Comparison of ENCODE assay signal across 22 cellular contexts in genomic region chr11:59770869-59771268, GRCh38. TPM values are rescaled to one million over a fixed set of nuclear protein-coding genes. Genes with fewer than 3 reads are reported as not detected.
DNase-seq lines count a peak whose midpoint lies in the region; ATAC-seq and TF ChIP-seq lines count a peak whose summit lies in the region.
"Had no signal": no experiment of that assay in that cellular context is flagged by ENCODE, and none has a peak within 500 bp of the region (broad histone marks: within the 10 kb centered on the region; RNA-seq: fewer than 3 reads in every experiment).

No MANE protein-coding gene starts in this region.

- peaks cover 13% of the 10 kb centered on the region for H3K36me3 Mint-ChIP-seq in activated CD4-positive, alpha-beta T cell treated with anti-CD3 and anti-CD28 coated beads, Interleukin-2, amount 10 ng/mL, durations not matched to agents 24 days and 14 days (ENCODE audit: low read depth)
- H3K36me3 Mint-ChIP-seq in activated CD4-positive, alpha-beta T cell treated with anti-CD3 and anti-CD28 coated beads for 36 hours (ENCODE audit: low read depth) = no peaks in the 10 kb centered on the region
- H3K36me3 Mint-ChIP-seq in naive B cell = peaks cover 0 to 6% of the 10 kb centered on the region in 2 donors

- H3K9me3 ChIP-seq in left ventricle myocardium inferior (replicated peaks) = no peaks in the 10 kb centered on the region
- no peaks in the 10 kb centered on the region for H3K9me3 ChIP-seq in SJCRH30 (replicated peaks)
- no peaks in the 10 kb centered on the region for H3K9me3 ChIP-seq in vagina
- H3K9me3 ChIP-seq: A549, HAP-1 had no signal

- H3K4me3 Mint-ChIP-seq in activated CD4-positive, alpha-beta T cell treated with anti-CD3 and anti-CD28 coated beads, Interleukin-2, amount 10 ng/mL, durations not matched to agents 24 days and 14 days = no peak overlapping the region
- no peak overlapping the region for H3K4me3 Mint-ChIP-seq in activated CD4-positive, alpha-beta T cell treated with anti-CD3 and anti-CD28 coated beads for 36 hours
- peak overlapping the region in 1 of 8 donors; percentile 41 for H3K4me3 Mint-ChIP-seq in naive B cell

- H3K4me3 ChIP-seq in left ventricle myocardium inferior (no peak overlapping the region), SJCRH30 (no peak overlapping the region), vagina (no peak overlapping the region)
- H3K4me3 ChIP-seq: A549, HAP-1 had no signal

- POLR2A ChIA-PET in activated CD4-positive, alpha-beta T cell treated with anti-CD3 and anti-CD28 coated beads for 36 hours (lab: Charles Lee) = no interaction called here

- peaks cover 31% of the 10 kb centered on the region for H3K4me1 Mint-ChIP-seq in activated CD4-positive, alpha-beta T cell treated with anti-CD3 and anti-CD28 coated beads, Interleukin-2, amount 10 ng/mL, durations not matched to agents 24 days and 14 days
- H3K4me1 Mint-ChIP-seq in activated CD4-positive, alpha-beta T cell treated with anti-CD3 and anti-CD28 coated beads for 36 hours = peaks cover 28% of the 10 kb centered on the region
- peaks cover 24 to 32% (median 27%) of the 10 kb centered on the region in 3 donors for H3K4me1 Mint-ChIP-seq in naive B cell

- H3K36me3 ChIP-seq in left ventricle myocardium inferior (peaks cover 28% of the 10 kb centered on the region), SJCRH30 (peaks cover 4% of the 10 kb centered on the region), vagina (peaks cover 0 to 17% of the 10 kb centered on the region in 2 donors)

- peak overlapping the region; percentile 67 for H3K27ac ChIP-seq in left ventricle myocardium inferior (replicated peaks)
- no peak overlapping the region for H3K27ac ChIP-seq in SJCRH30
- H3K27ac ChIP-seq in vagina = no peak overlapping the region
- H3K27ac ChIP-seq: A549 had no signal

- no peak for DNase-seq in activated CD4-positive, alpha-beta T cell treated with anti-CD3 and anti-CD28 coated beads, Interleukin-2, amount 10 ng/mL, durations not matched to agents 24 days and 14 days
- DNase-seq in activated CD4-positive, alpha-beta T cell treated with anti-CD3 and anti-CD28 coated beads for 36 hours = no peak
- DNase-seq in left ventricle myocardium inferior = no peak
- no peak for DNase-seq in Right ventricle myocardium superior
- DNase-seq in naive B cell = no peak
- DNase-seq in SJCRH30 = no peak
- no peak for DNase-seq in vagina (ENCODE audit: extremely low spot score in 2 of 2)
- DNase-seq: C1 segment of cervical spinal cord, DMS79 treated with DMSO at 0.1 percent for 48 hours, IMR-90, NCI-H1417 treated with DMSO at 0.1 percent for 48 hours, NCI-H1930, NCI-H226, NCI-H524, PC-3, RPMI8226, SIG-M5 had no signal

- intact Hi-C loops in activated CD4-positive, alpha-beta T cell treated with anti-CD3 and anti-CD28 coated beads, Interleukin-2, amount 10 ng/mL, durations not matched to agents 24 days and 14 days (cut with micrococcal nuclease) = no loop called here
- intact Hi-C loops in activated CD4-positive, alpha-beta T cell treated with anti-CD3 and anti-CD28 coated beads for 36 hours (cut with DNase I, micrococcal nuclease) = no loop called here
- intact Hi-C loops in left ventricle myocardium inferior (cut with micrococcal nuclease) = no loop called here
- intact Hi-C loops in Right ventricle myocardium superior (cut with DNase I) = no loop called here
- intact Hi-C loops in vagina (cut with DNase I) = no loop called here

- TF ChIP-seq POLR2A in vagina (IDR thresholded peaks at IDR 0.05) = no peak

- H3K27ac Mint-ChIP-seq in activated CD4-positive, alpha-beta T cell treated with anti-CD3 and anti-CD28 coated beads, Interleukin-2, amount 10 ng/mL, durations not matched to agents 24 days and 14 days = peak overlapping the region; percentile 57
- H3K27ac Mint-ChIP-seq in activated CD4-positive, alpha-beta T cell treated with anti-CD3 and anti-CD28 coated beads for 36 hours = no peak overlapping the region
- H3K27ac Mint-ChIP-seq in naive B cell = peak overlapping the region in 4 of 6 donors; percentile 40 to 76 (median 62)

- CTCF ChIA-PET in activated CD4-positive, alpha-beta T cell treated with anti-CD3 and anti-CD28 coated beads for 36 hours (lab: Charles Lee) = interaction anchor here (1.1 kb wide), 1 partner anchor 17 kb away, joined by 5 read pairs; no protein-coding TSS in a partner anchor

- ATAC-seq in activated CD4-positive, alpha-beta T cell treated with anti-CD3 and anti-CD28 coated beads for 36 hours = no peak
- ATAC-seq in Right ventricle myocardium superior (ENCODE audit: poor library complexity) (no peak), naive B cell (ENCODE audit: low read depth in 2 of 2) (no peak), HG03025 (IDR thresholded peaks at IDR 0.05; ENCODE audit: low FRiP score, unreplicated experiment) (no peak)
- ATAC-seq: A549 had no signal

- TF ChIP-seq CTCF in left ventricle myocardium inferior (IDR thresholded peaks at IDR 0.05; ENCODE audit: borderline replicate concordance) = no peak
- TF ChIP-seq CTCF in vagina (IDR thresholded peaks at IDR 0.05) = no peak

- H3K4me1 ChIP-seq in left ventricle myocardium inferior = peaks cover 78% of the 10 kb centered on the region
- H3K4me1 ChIP-seq in SJCRH30 = no peaks in the 10 kb centered on the region
- H3K4me1 ChIP-seq in vagina = peaks cover 34% of the 10 kb centered on the region
- H3K4me1 ChIP-seq: HAP-1 had no signal

- H3K9me3 Mint-ChIP-seq in activated CD4-positive, alpha-beta T cell treated with anti-CD3 and anti-CD28 coated beads, Interleukin-2, amount 10 ng/mL, durations not matched to agents 24 days and 14 days = no peaks in the 10 kb centered on the region
- no peaks in the 10 kb centered on the region for H3K9me3 Mint-ChIP-seq in activated CD4-positive, alpha-beta T cell treated with anti-CD3 and anti-CD28 coated beads for 36 hours (ENCODE audit: low read depth)
- H3K9me3 Mint-ChIP-seq in naive B cell = peaks cover 0 to 5% (median 0%) of the 10 kb centered on the region in 7 donors

- H3K27me3 ChIP-seq in left ventricle myocardium inferior (ENCODE audit: low read depth) = no peaks in the 10 kb centered on the region
- H3K27me3 ChIP-seq in SJCRH30 = no peaks in the 10 kb centered on the region
- H3K27me3 ChIP-seq in vagina = no peaks in the 10 kb centered on the region

- no peaks in the 10 kb centered on the region for H3K27me3 Mint-ChIP-seq in activated CD4-positive, alpha-beta T cell treated with anti-CD3 and anti-CD28 coated beads, Interleukin-2, amount 10 ng/mL, durations not matched to agents 24 days and 14 days
- no peaks in the 10 kb centered on the region for H3K27me3 Mint-ChIP-seq in activated CD4-positive, alpha-beta T cell treated with anti-CD3 and anti-CD28 coated beads for 36 hours
- no peaks in the 10 kb centered on the region for H3K27me3 Mint-ChIP-seq in naive B cell

RNA-seq across cellular contexts. Expression of gene STX3, which starts 15.7 kb away (rescaled TPM):
- total RNA-seq in activated CD4-positive, alpha-beta T cell treated with anti-CD3 and anti-CD28 coated beads, Interleukin-2, amount 10 ng/mL, durations not matched to agents 24 days and 14 days = 19.2 and 20.1 TPM in 2 replicates
- total RNA-seq in activated CD4-positive, alpha-beta T cell treated with anti-CD3 and anti-CD28 coated beads for 36 hours = 1 to 10 TPM; 5.1 to 5.4 TPM
- total RNA-seq in left ventricle myocardium inferior (8.4 TPM), Right ventricle myocardium superior (9.2 TPM), vagina (39.8 TPM)
- 1 to 10 TPM; 3.8 to 7.2 (median 5.7) TPM for polyA plus RNA-seq in naive B cell (ENCODE audit: low read depth in 6 of 6)
- 50.6 and 52.6 TPM in 2 replicates for total RNA-seq in SJCRH30 (2014; rRNA removed; shearing (Covaris generic))

RNA-seq across cellular contexts. Expression of gene MRPL16, which starts 39.7 kb away (rescaled TPM):
- 96.8 and 97.4 TPM in 2 replicates for total RNA-seq in activated CD4-positive, alpha-beta T cell treated with anti-CD3 and anti-CD28 coated beads, Interleukin-2, amount 10 ng/mL, durations not matched to agents 24 days and 14 days
- 10 to 100 TPM; 77.9 to 82.6 TPM for total RNA-seq in activated CD4-positive, alpha-beta T cell treated with anti-CD3 and anti-CD28 coated beads for 36 hours
- total RNA-seq in left ventricle myocardium inferior = 93.2 TPM
- 95.3 TPM for total RNA-seq in Right ventricle myocardium superior
- polyA plus RNA-seq in naive B cell (ENCODE audit: low read depth in 6 of 6) = 10 to 100 TPM; 61.8 to 95.9 (median 84.3) TPM
- total RNA-seq in SJCRH30 (2014; rRNA removed; shearing (Covaris generic)) = 59.4 and 66.1 TPM in 2 replicates
- total RNA-seq in vagina = 38.3 TPM

RNA-seq across cellular contexts. Expression of gene OR10V1, which starts 57.2 kb away (rescaled TPM):
- not detected in 2 replicates for total RNA-seq in activated CD4-positive, alpha-beta T cell treated with anti-CD3 and anti-CD28 coated beads, Interleukin-2, amount 10 ng/mL, durations not matched to agents 24 days and 14 days
- total RNA-seq in activated CD4-positive, alpha-beta T cell treated with anti-CD3 and anti-CD28 coated beads for 36 hours = not detected
- total RNA-seq in left ventricle myocardium inferior (not detected), Right ventricle myocardium superior (not detected), vagina (not detected)
- not detected for polyA plus RNA-seq in naive B cell (ENCODE audit: low read depth in 6 of 6)
- total RNA-seq in SJCRH30 (2014; rRNA removed; shearing (Covaris generic)) = not detected in 2 replicates
- total RNA-seq: G401, IMR-90, M059J, PC-3 had no signal
- polyA plus RNA-seq: A549, IMR-90 had no signal
